ENCODE assay signal across 1 cellular context in genomic region chr2:44928660-44929471, GRCh38.
TF ChIP-seq lines count a peak whose summit lies in the region.

No MANE protein-coding gene starts in this region.

TF ChIP-seq in IMR-90, 13 proteins besides CTCF, POLR2A, EP300 and RAD21 (continued from another document):
- TF ChIP-seq ELK1 (IDR thresholded peaks at IDR 0.05; ENCODE audit: borderline replicate concordance, low read depth, low read length) (no peak), MAFK (IDR thresholded peaks at IDR 0.05; ENCODE audit: low read depth, low read length) (no peak), CHD1 (IDR thresholded peaks at IDR 0.05; ENCODE audit: low read depth, low read length) (no peak), NFE2L2 (IDR thresholded peaks at IDR 0.05; ENCODE audit: low read depth, low read length) (no peak), BHLHE40 (IDR thresholded peaks at IDR 0.05; ENCODE audit: low read depth, low read length) (no peak), RCOR1 (IDR thresholded peaks at IDR 0.05; ENCODE audit: insufficient replicate concordance, low read length) (no peak), USF2 (IDR thresholded peaks at IDR 0.05; ENCODE audit: low read depth, low read length) (no peak), RFX5 (IDR thresholded peaks at IDR 0.05; ENCODE audit: low read depth, low read length) (no peak), SMC3 (IDR thresholded peaks at IDR 0.05; ENCODE audit: low read depth, low read length) (no peak)
